ENCODE assay signal across 8 cellular contexts in genomic region chr3:145776782-145777408, GRCh38.
DNase-seq lines count a peak whose midpoint lies in the region; ATAC-seq and TF ChIP-seq lines count a peak whose summit lies in the region.

No MANE protein-coding gene starts in this region.

- no peak for TF ChIP-seq POLR2A in gastrocnemius medialis (IDR thresholded peaks at IDR 0.05)

- no peak overlapping the region for H2BK120ac ChIP-seq in neuronal stem cell (ENCODE audit: low read depth, low read length)

- ATAC-seq in GM18867 (IDR thresholded peaks at IDR 0.05; ENCODE audit: unreplicated experiment), result peak; percentile 64
- ATAC-seq in HG03457 (IDR thresholded peaks at IDR 0.05; ENCODE audit: unreplicated experiment), result peak; percentile 74
- no peak for ATAC-seq in gastrocnemius medialis

- no CpG with 5 or more reads among the region's 4 CpGs for WGBS in neuronal stem cell (ENCODE audit: extremely low coverage in 2 of 2, insufficient read length in 2 of 2, insufficient replicate concordance in 1 of 2), 2 donors

- no peak overlapping the region for H2BK15ac ChIP-seq in neuronal stem cell (ENCODE audit: low read length)

- DNase-seq in DMS 273 treated with DMSO at 0.1 percent for 48 hours (lab: John Stamatoyannopoulos, UW) (peak; percentile 7), NOMO-1 treated with dmso at 0.1 percent for 144 hours (lab: John Stamatoyannopoulos, UW; ENCODE audit: unreplicated experiment) (peak; percentile 4), epidermal melanocyte (ENCODE audit: insufficient read length, low spot score) (peak; percentile 31), neuronal stem cell (ENCODE audit: low spot score) (peak; percentile 39), HuH-7.5 (ENCODE audit: low spot score) (no peak), gastrocnemius medialis (no peak)

- no peak overlapping the region for H3K4ac ChIP-seq in neuronal stem cell (ENCODE audit: low read length)

- H2AFZ ChIP-seq in neuronal stem cell (ENCODE audit: low read length), result no peak overlapping the region

- H2AK5ac ChIP-seq in neuronal stem cell (ENCODE audit: low read depth, low read length), result no peak overlapping the region

- H4K8ac ChIP-seq in neuronal stem cell (ENCODE audit: low read depth, low read length), result no peak overlapping the region

- no peak overlapping the region for H3K9ac ChIP-seq in neuronal stem cell (ENCODE audit: low read depth, low read length, poor library complexity)

- H2BK5ac ChIP-seq in neuronal stem cell (ENCODE audit: low read length), result no peak overlapping the region

- no peak overlapping the region for H4K91ac ChIP-seq in neuronal stem cell (ENCODE audit: low read depth, low read length, poor library complexity)

- H3K4me3 ChIP-seq in neuronal stem cell (ENCODE audit: low read length in 2 of 2), result no peak overlapping the region
- no peak overlapping the region for H3K4me3 ChIP-seq in gastrocnemius medialis

- no peak for TF ChIP-seq CTCF in gastrocnemius medialis (IDR thresholded peaks at IDR 0.05 in 4 of 5, conservative IDR thresholded peaks at IDR 0.05 in 1 of 5)

- no peaks in the 10 kb centered on the region for H3K27me3 ChIP-seq in neuronal stem cell (ENCODE audit: control insufficient read depth in 3 of 3, insufficient read depth in 3 of 3, low read depth in 1 of 3, low read length in 3 of 3)
- H3K27me3 ChIP-seq in gastrocnemius medialis, result no peaks in the 10 kb centered on the region

- no peak overlapping the region for H3K27ac ChIP-seq in neuronal stem cell (replicated peaks; ENCODE audit: low read length)
- H3K27ac ChIP-seq in gastrocnemius medialis, result no peak overlapping the region

- no peak overlapping the region for H3K18ac ChIP-seq in neuronal stem cell (ENCODE audit: low read length)

- no peak overlapping the region for H3K14ac ChIP-seq in neuronal stem cell (ENCODE audit: low read length)

- H3K9me3 ChIP-seq in neuronal stem cell (replicated peaks in 1 of 2; ENCODE audit: control insufficient read depth in 2 of 2, insufficient read depth in 1 of 2, low read depth in 1 of 2, low read length in 2 of 2) (no peaks in the 10 kb centered on the region), gastrocnemius medialis (no peaks in the 10 kb centered on the region)

- intact Hi-C loops in gastrocnemius medialis (cut with DNase I; ENCODE audit: low total_unique reads), result no loop called here

- in situ Hi-C loops in gastrocnemius medialis (cut with MboI; ENCODE audit: low sequenced_read_pairs in 4 of 4), result no loop called here

- H2BK12ac ChIP-seq in neuronal stem cell (ENCODE audit: low read length), result no peak overlapping the region

- no peaks in the 10 kb centered on the region for H3K79me1 ChIP-seq in neuronal stem cell (ENCODE audit: low read depth, low read length)

- H3K4me1 ChIP-seq in neuronal stem cell (ENCODE audit: control insufficient read depth in 2 of 2, insufficient read depth in 1 of 2, low read depth in 1 of 2, low read length in 2 of 2), result no peaks in the 10 kb centered on the region
- no peaks in the 10 kb centered on the region for H3K4me1 ChIP-seq in gastrocnemius medialis

- H3K23ac ChIP-seq in neuronal stem cell (ENCODE audit: low read depth, low read length, poor library complexity), result no peak overlapping the region

- H3K36me3 ChIP-seq in neuronal stem cell (replicated peaks in 1 of 2; ENCODE audit: control insufficient read depth in 2 of 2, insufficient read depth in 2 of 2, low read length in 2 of 2), result no peaks in the 10 kb centered on the region
- no peaks in the 10 kb centered on the region for H3K36me3 ChIP-seq in gastrocnemius medialis

- H3K4me2 ChIP-seq in neuronal stem cell (ENCODE audit: insufficient read depth, low read length, poor library complexity, severe bottlenecking), result no peak overlapping the region

Comparison
In these comparisons a context has a peak if more than half of its experiments do, and no peak if none do; other contexts are left out.
1. DNase-seq: peak in DMS 273 treated with DMSO at 0.1 percent for 48 hours (single experiment), NOMO-1 treated with dmso at 0.1 percent for 144 hours (single experiment), epidermal melanocyte (single experiment) and neuronal stem cell (single experiment); none in HuH-7.5 (single experiment) and gastrocnemius medialis (0 of 2).
2. ATAC-seq: peak in GM18867 (single experiment) and HG03457 (single experiment); none in gastrocnemius medialis (0 of 2).